ENCODE assay signal across 9 cellular contexts in the genomic region with DNA sequence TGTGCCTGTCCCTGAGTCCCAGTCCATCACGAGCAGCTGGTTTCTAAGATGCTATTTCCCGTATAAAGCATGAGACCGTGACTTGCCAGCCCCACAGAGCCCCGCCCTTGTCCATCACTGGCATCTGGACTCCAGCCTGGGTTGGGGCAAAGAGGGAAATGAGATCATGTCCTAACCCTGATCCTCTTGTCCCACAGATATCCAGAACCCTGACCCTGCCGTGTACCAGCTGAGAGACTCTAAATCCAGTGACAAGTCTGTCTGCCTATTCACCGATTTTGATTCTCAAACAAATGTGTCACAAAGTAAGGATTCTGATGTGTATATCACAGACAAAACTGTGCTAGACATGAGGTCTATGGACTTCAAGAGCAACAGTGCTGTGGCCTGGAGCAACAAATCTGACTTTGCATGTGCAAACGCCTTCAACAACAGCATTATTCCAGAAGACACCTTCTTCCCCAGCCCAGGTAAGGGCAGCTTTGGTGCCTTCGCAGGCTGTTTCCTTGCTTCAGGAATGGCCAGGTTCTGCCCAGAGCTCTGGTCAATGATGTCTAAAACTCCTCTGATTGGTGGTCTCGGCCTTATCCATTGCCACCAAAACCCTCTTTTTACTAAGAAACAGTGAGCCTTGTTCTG. TPM values are rescaled to one million over a fixed set of nuclear protein-coding genes. Genes with fewer than 3 reads are reported as not detected.
A peak's percentile ranks its signal among the peaks of the same experiment; 100 is the strongest.
DNase-seq lines count a peak whose midpoint lies in the region; ATAC-seq lines count a peak whose summit lies in the region.
"Had no signal": no experiment of that assay in that cellular context is flagged by ENCODE, and none has a peak within 500 bp of the region (broad histone marks: within the 10 kb centered on the region; RNA-seq: fewer than 3 reads in every experiment).

No MANE protein-coding gene starts in this region.

- peaks cover 93% of the 10 kb centered on the region for H3K4me1 Mint-ChIP-seq in T-helper 1 cell treated with Interleukin-12 subunit alpha and Interleukin-12 subunit beta and Interleukin-4 antibody, amounts not matched to agents 30 μg/mL and 1 μg/mL, for 36 hours (ENCODE audit: low read depth)
- peaks cover 98% of the 10 kb centered on the region for H3K4me1 Mint-ChIP-seq in activated T-cell treated with anti-CD3 and anti-CD28 coated beads, Interleukin-2, amount 50 U/mL, for 4 hours (ENCODE audit: low read depth)
- peaks cover 61 to 77% of the 10 kb centered on the region in 2 donors for H3K4me1 Mint-ChIP-seq in stimulated activated naive B cell treated with anti-CD40 and anti-IgM and Interleukin-4, amounts not matched to agents 10 μg/mL and 1 μg/mL and 100 μg/mL, for 72 hours

- H3K4me3 ChIP-seq in right cardiac atrium (ENCODE audit: low read length) = no peak overlapping the region

- no peaks in the 10 kb centered on the region for H3K9me3 Mint-ChIP-seq in T-helper 1 cell treated with Interleukin-12 subunit alpha and Interleukin-12 subunit beta and Interleukin-4 antibody, amounts not matched to agents 30 μg/mL and 1 μg/mL, for 36 hours
- H3K9me3 Mint-ChIP-seq in activated T-cell treated with anti-CD3 and anti-CD28 coated beads, Interleukin-2, amount 50 U/mL, for 4 hours = no peaks in the 10 kb centered on the region
- no peaks in the 10 kb centered on the region for H3K9me3 Mint-ChIP-seq in stimulated activated naive B cell treated with anti-CD40 and anti-IgM and Interleukin-4, amounts not matched to agents 10 μg/mL and 1 μg/mL and 100 μg/mL, for 72 hours

- H3K4me3 Mint-ChIP-seq in T-helper 1 cell treated with Interleukin-12 subunit alpha and Interleukin-12 subunit beta and Interleukin-4 antibody, amounts not matched to agents 30 μg/mL and 1 μg/mL, for 36 hours = peak overlapping the region; percentile 83
- H3K4me3 Mint-ChIP-seq in activated T-cell treated with anti-CD3 and anti-CD28 coated beads, Interleukin-2, amount 50 U/mL, for 4 hours = peak overlapping the region; percentile 82
- no peak overlapping the region for H3K4me3 Mint-ChIP-seq in stimulated activated naive B cell treated with anti-CD40 and anti-IgM and Interleukin-4, amounts not matched to agents 10 μg/mL and 1 μg/mL and 100 μg/mL, for 72 hours

- peak overlapping the region; percentile 97 for H3K27ac Mint-ChIP-seq in T-helper 1 cell treated with Interleukin-12 subunit alpha and Interleukin-12 subunit beta and Interleukin-4 antibody, amounts not matched to agents 30 μg/mL and 1 μg/mL, for 36 hours
- H3K27ac Mint-ChIP-seq in stimulated activated naive B cell treated with anti-CD40 and anti-IgM and Interleukin-4, amounts not matched to agents 10 μg/mL and 1 μg/mL and 100 μg/mL, for 72 hours = peak overlapping the region; percentile 94

- H3K9me3 ChIP-seq in right cardiac atrium (ENCODE audit: control insufficient read depth, low read length) = no peaks in the 10 kb centered on the region

- no peaks in the 10 kb centered on the region for H3K27me3 Mint-ChIP-seq in T-helper 1 cell treated with Interleukin-12 subunit alpha and Interleukin-12 subunit beta and Interleukin-4 antibody, amounts not matched to agents 30 μg/mL and 1 μg/mL, for 36 hours (ENCODE audit: low read depth)
- no peaks in the 10 kb centered on the region for H3K27me3 Mint-ChIP-seq in activated T-cell treated with anti-CD3 and anti-CD28 coated beads, Interleukin-2, amount 50 U/mL, for 4 hours (ENCODE audit: low read depth)
- H3K27me3 Mint-ChIP-seq in stimulated activated naive B cell treated with anti-CD40 and anti-IgM and Interleukin-4, amounts not matched to agents 10 μg/mL and 1 μg/mL and 100 μg/mL, for 72 hours = no peaks in the 10 kb centered on the region

- DNase-seq in T-helper 1 cell = no peak
- no peak for DNase-seq in activated T-cell treated with anti-CD3 and anti-CD28 coated beads, Interleukin-2, amount 50 U/mL, for 4 hours
- peak in 2 of 3 donors; percentile 67 to 74 for DNase-seq in right cardiac atrium
- no peak for DNase-seq in stimulated activated naive B cell treated with anti-CD40 and anti-IgM and Interleukin-4, amounts not matched to agents 10 μg/mL and 1 μg/mL and 100 μg/mL, for 72 hours
- no peak for DNase-seq in SHP77 (lab: John Stamatoyannopoulos, UW)
- no peak for DNase-seq in GDM1 (lab: John Stamatoyannopoulos, UW)
- DNase-seq: NCI-H2029 had no signal

- H3K27ac ChIP-seq in right cardiac atrium (ENCODE audit: low read length) = peak overlapping the region; percentile 72

- intact Hi-C loops in right cardiac atrium (cut with DNase I) = loop anchor here in 1 of 4 donors (5.0 kb wide), 2 partner anchors 40 to 155 kb away; no protein-coding TSS in a partner anchor

- no peaks in the 10 kb centered on the region for H3K27me3 ChIP-seq in right cardiac atrium (ENCODE audit: control insufficient read depth, insufficient read depth)

- H3K36me3 Mint-ChIP-seq in T-helper 1 cell treated with Interleukin-12 subunit alpha and Interleukin-12 subunit beta and Interleukin-4 antibody, amounts not matched to agents 30 μg/mL and 1 μg/mL, for 36 hours (ENCODE audit: low read depth) = peaks cover 94% of the 10 kb centered on the region
- H3K36me3 Mint-ChIP-seq in activated T-cell treated with anti-CD3 and anti-CD28 coated beads, Interleukin-2, amount 50 U/mL, for 4 hours (ENCODE audit: insufficient read depth) = peaks cover 86% of the 10 kb centered on the region
- H3K36me3 Mint-ChIP-seq in stimulated activated naive B cell treated with anti-CD40 and anti-IgM and Interleukin-4, amounts not matched to agents 10 μg/mL and 1 μg/mL and 100 μg/mL, for 72 hours = peaks cover 35 to 37% of the 10 kb centered on the region in 2 donors

- ATAC-seq in activated T-cell treated with anti-CD3 and anti-CD28 coated beads, Interleukin-2, amount 50 U/mL, for 4 hours = no peak
- peak; percentile 28 to 65 for ATAC-seq in right cardiac atrium
- ATAC-seq in stimulated activated naive B cell treated with anti-CD40 and anti-IgM and Interleukin-4, amounts not matched to agents 10 μg/mL and 1 μg/mL and 100 μg/mL, for 72 hours (replicated peaks) = no peak
- no peak for ATAC-seq in GM18907 (IDR thresholded peaks at IDR 0.05; ENCODE audit: unreplicated experiment)

- 71% methylated on average over 9 of the region's 9 CpGs for WGBS in right cardiac atrium

- peaks cover 11% of the 10 kb centered on the region for H3K4me1 ChIP-seq in right cardiac atrium (ENCODE audit: control insufficient read depth, insufficient read depth, low read length)

RNA-seq across cellular contexts. Expression of a gene that starts 41.6 kb away (rescaled TPM):
- total RNA-seq in activated T-cell treated with anti-CD3 and anti-CD28 coated beads, Interleukin-2, amount 50 U/mL, for 4 hours = 100 to 1,000 TPM; 287 to 323 (median 300) TPM
- total RNA-seq in right cardiac atrium = 100 to 1,000 TPM; 122 to 168 (median 158) TPM
- polyA plus RNA-seq in right cardiac atrium = 220 TPM

RNA-seq across cellular contexts. Expression of a gene that starts 50.7 kb away (rescaled TPM):
- 1 to 10 TPM; 1.9 to 3.9 (median 2.1) TPM for total RNA-seq in activated T-cell treated with anti-CD3 and anti-CD28 coated beads, Interleukin-2, amount 50 U/mL, for 4 hours
- total RNA-seq in right cardiac atrium = 10 to 100 TPM; 29.7 to 40.9 (median 36.9) TPM
- 20.3 TPM for polyA plus RNA-seq in right cardiac atrium

Comparison
In these comparisons a context has a peak if more than half of its experiments do, and no peak if none do; other contexts are left out.
1. H3K4me3 Mint-ChIP-seq: peak in T-helper 1 cell treated with Interleukin-12 subunit alpha and Interleukin-12 subunit beta and Interleukin-4 antibody, amounts not matched to agents 30 μg/mL and 1 μg/mL, for 36 hours (single experiment) and activated T-cell treated with anti-CD3 and anti-CD28 coated beads, Interleukin-2, amount 50 U/mL, for 4 hours (single experiment); none in stimulated activated naive B cell treated with anti-CD40 and anti-IgM and Interleukin-4, amounts not matched to agents 10 μg/mL and 1 μg/mL and 100 μg/mL, for 72 hours (0 of 2).
2. DNase-seq: peak in right cardiac atrium (2 of 3); none in T-helper 1 cell (0 of 5), activated T-cell treated with anti-CD3 and anti-CD28 coated beads, Interleukin-2, amount 50 U/mL, for 4 hours (single experiment), stimulated activated naive B cell treated with anti-CD40 and anti-IgM and Interleukin-4, amounts not matched to agents 10 μg/mL and 1 μg/mL and 100 μg/mL, for 72 hours (single experiment), SHP77 (0 of 2) and GDM1 (single experiment).
3. ATAC-seq: peak in right cardiac atrium (2 of 2); none in activated T-cell treated with anti-CD3 and anti-CD28 coated beads, Interleukin-2, amount 50 U/mL, for 4 hours (0 of 2), stimulated activated naive B cell treated with anti-CD40 and anti-IgM and Interleukin-4, amounts not matched to agents 10 μg/mL and 1 μg/mL and 100 μg/mL, for 72 hours (0 of 2) and GM18907 (single experiment).
4. RNA of a gene that starts 50.7 kb away (total RNA-seq): 29.7 to 40.9 TPM in right cardiac atrium; 1.9 to 3.9 TPM in activated T-cell treated with anti-CD3 and anti-CD28 coated beads, Interleukin-2, amount 50 U/mL, for 4 hours; every median in the first group is over 4 times any median in the second.